8 cellular contexts compared by ENCODE assay signal in the genomic region with DNA sequence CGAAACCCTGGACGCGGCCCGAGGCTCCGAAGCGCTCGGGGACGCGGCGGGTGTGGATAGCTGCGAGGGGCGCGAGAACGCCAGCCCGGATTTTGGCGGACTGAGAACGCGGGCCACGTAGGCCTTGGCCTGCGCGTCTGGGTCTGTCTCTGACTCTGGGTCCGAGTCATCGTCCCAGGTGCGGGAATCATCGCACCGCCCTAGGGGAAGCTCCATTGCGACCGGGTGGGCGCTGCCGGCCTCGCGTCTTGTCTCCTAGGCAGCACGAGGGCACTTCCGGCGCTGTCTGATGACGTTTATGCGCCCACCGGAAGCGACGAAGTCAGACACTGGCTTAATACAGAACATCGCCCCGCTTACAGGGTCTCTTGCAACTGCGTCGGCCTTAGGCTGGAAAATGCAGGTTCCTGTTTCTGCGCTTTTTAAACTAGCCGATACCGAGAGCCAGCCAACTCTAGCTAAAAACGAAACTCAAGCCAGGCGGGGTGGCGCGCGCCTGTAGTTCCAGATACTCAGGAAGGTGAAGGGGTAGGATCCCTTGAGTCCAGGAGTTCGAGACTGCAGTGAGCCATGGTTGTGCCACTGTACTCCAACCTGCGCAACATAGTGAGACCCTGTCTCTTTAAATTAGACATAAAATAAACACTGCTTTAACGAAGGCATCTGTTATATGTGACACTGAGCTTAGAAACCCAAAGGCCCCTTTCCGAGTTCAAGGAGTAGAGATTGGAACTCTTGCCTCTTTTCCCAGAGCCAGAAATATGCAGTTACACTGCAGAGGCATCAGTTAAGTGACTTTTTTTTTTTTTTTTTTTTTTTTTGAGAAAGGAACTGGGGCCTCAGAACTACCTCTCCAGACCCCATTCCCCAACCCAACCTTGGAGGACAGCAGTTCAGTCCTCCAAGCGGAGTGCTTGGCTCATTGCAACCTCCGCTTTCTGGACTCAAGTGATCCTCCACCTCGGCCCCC. TPM values are rescaled to one million over a fixed set of nuclear protein-coding genes. Genes with fewer than 3 reads are reported as not detected.
A peak's percentile ranks its signal among the peaks of the same experiment; 100 is the strongest.
DNase-seq lines count a peak whose midpoint lies in the region; ATAC-seq and TF ChIP-seq lines count a peak whose summit lies in the region.

Gene FBXW9, minus strand, starts transcription at position 266 of the 970 bp plus-strand sequence. Its CDS starts 50 bp downstream, at position 216.

- H3K4me3 ChIP-seq in GM12865 (ENCODE audit: low read depth, low read length) = peak within 1 kb of the TSS; percentile 70
- H3K4me3 ChIP-seq in right atrium auricular region = peak within 1 kb of the TSS; percentile 53 to 78
- H3K4me3 ChIP-seq in psoas muscle = peak within 1 kb of the TSS; percentile 93
- H3K4me3 ChIP-seq in urinary bladder (ENCODE audit: low read depth, low read length) = peak within 1 kb of the TSS; percentile 73

- H3K4me1 ChIP-seq in right atrium auricular region = peaks cover 0 to 19% of the 10 kb centered on the region in 2 donors
- H3K4me1 ChIP-seq in psoas muscle = peaks cover 10% of the 10 kb centered on the region
- peaks cover 2% of the 10 kb centered on the region for H3K4me1 ChIP-seq in urinary bladder (ENCODE audit: insufficient read depth)

- peak within 1 kb of the TSS; percentile 72 for H3K27ac ChIP-seq in angular gyrus (ENCODE audit: low read depth, low read length)
- H3K27ac ChIP-seq in right atrium auricular region = peak within 1 kb of the TSS; percentile 81 to 88
- peak within 1 kb of the TSS; percentile 88 for H3K27ac ChIP-seq in psoas muscle
- peak within 1 kb of the TSS; percentile 93 for H3K27ac ChIP-seq in urinary bladder (ENCODE audit: low read depth)

- intact Hi-C loops in psoas muscle (cut with DNase I) = no loop called here

- DNase-seq in GM12865 (ENCODE audit: low read depth) = peak; percentile 98
- peak; percentile 18 for DNase-seq in NCI-H187 treated with DMSO at 0.1 percent for 48 hours (lab: John Stamatoyannopoulos, UW)
- DNase-seq in T-helper 2 cell = peak; percentile 89 to 97 (median 95)
- peak; percentile 99 for DNase-seq in right atrium auricular region (ENCODE audit: low spot score)
- DNase-seq in psoas muscle = peak; percentile 96 to 98

- H3K27me3 ChIP-seq in right atrium auricular region (no peaks in the 10 kb centered on the region), psoas muscle (ENCODE audit: insufficient read depth in 3 of 3, low read length in 2 of 3) (no peaks in the 10 kb centered on the region)

- 6% methylated on average over 58 to 59 of the region's 59 CpGs for WGBS in psoas muscle, 3 donors
- 6% methylated on average over 59 of the region's 59 CpGs for WGBS in urinary bladder

- H3K36me3 ChIP-seq in right atrium auricular region = peaks cover 18% of the 10 kb centered on the region
- peaks cover 6 to 37% of the 10 kb centered on the region in 2 donors for H3K36me3 ChIP-seq in psoas muscle (ENCODE audit: insufficient read depth in 1 of 2, low read depth in 1 of 2)
- no peaks in the 10 kb centered on the region for H3K36me3 ChIP-seq in urinary bladder (ENCODE audit: insufficient read depth)

- ATAC-seq in HG02852 (IDR thresholded peaks at IDR 0.05; ENCODE audit: unreplicated experiment) = peak; percentile 71
- ATAC-seq in psoas muscle = peak; percentile 90 to 96 (median 92)

- H3K9me3 ChIP-seq in right atrium auricular region = no peaks in the 10 kb centered on the region
- no peaks in the 10 kb centered on the region for H3K9me3 ChIP-seq in psoas muscle

- TF ChIP-seq CTCF in GM12865 (IDR thresholded peaks at IDR 0.05; ENCODE audit: insufficient read depth, low read depth, low read length, missing control alignments) (no peak), right atrium auricular region (IDR thresholded peaks at IDR 0.05) (no peak), psoas muscle (IDR thresholded peaks at IDR 0.05) (no peak)

RNA-seq across cellular contexts. Expression of gene FBXW9, which starts in this region (rescaled TPM):
- total RNA-seq in right atrium auricular region = 1 to 10 TPM; 1.8 TPM
- 1 to 10 TPM; 1.2 to 2.2 (median 1.6) TPM for total RNA-seq in psoas muscle
- 1 to 10 TPM; 4.1 to 9.2 (median 4.4) TPM for polyA plus RNA-seq in psoas muscle
- 2.6 TPM for total RNA-seq in urinary bladder
- 8.9 TPM for polyA plus RNA-seq in urinary bladder

Comparison
In these comparisons a context has a peak if more than half of its experiments do, and no peak if none do; other contexts are left out.
1. Peak in every context shown above with its lines: DNase-seq, ATAC-seq, H3K4me3 ChIP-seq and H3K27ac ChIP-seq.
2. DNase-seq: peak in every context shown above with its lines; median percentile 99 in right atrium auricular region; 98 in GM12865; 97 in psoas muscle; 95 in T-helper 2 cell; 18 in NCI-H187 treated with DMSO at 0.1 percent for 48 hours.